Comparison of ENCODE assay signal across 3 cellular contexts in the genomic region with DNA sequence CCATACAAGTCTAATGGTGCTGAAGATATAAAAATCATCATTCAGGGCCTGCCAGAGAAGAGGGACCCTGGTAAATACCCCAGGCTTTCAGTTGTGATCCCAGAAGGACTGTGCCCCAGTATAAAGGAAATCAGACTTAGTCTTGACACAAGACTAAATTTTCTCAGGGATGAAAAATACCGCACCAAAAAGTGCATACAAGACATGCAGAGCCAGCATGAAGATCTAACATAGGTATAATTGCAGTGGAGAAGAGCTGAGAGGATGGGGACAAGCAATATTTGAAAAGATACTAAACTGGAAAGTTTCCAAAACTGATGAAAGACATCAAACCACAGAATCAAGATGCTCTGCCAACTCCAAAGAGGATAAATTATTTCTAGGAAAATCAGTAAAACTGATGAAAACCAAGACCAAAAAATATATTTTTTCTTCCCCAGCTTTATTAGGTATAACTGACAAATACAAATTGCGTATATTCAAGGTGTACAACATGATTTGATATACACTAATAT.
"Had no signal": no experiment of that assay in that cellular context is flagged by ENCODE, and none has a peak within 500 bp of the region (broad histone marks: within the 10 kb centered on the region; RNA-seq: fewer than 3 reads in every experiment).

No MANE protein-coding gene starts in this region.

- DNase-seq: GDM1, GF-D8 had no signal

- ATAC-seq: GM12878 had no signal

- H3K4me3 ChIP-seq: GM12878 had no signal
